ENCODE assay signal across 2 cellular contexts in the genomic region with DNA sequence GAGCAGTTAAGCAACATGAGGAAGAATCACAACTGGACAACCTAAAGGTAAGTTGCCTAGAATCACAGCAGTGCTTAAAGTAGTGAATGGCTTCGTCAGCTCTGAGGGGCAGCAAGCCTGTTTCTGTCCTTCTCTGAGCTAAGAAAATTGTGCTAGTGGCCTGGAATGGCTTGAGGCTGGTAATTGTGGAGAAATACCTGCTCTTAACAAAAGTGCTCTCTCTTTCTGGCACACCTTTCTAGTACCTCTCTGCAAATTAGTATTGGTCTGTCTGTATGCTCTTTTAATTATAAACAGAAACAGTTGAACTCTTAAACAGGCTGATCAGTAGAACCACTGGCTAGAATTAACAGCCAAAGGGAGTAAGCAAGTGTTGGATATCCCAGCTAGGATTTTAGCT.
TF ChIP-seq lines count a peak whose summit lies in the region.

No MANE protein-coding gene starts in this region.

TF ChIP-seq in liver, 16 proteins besides CTCF, POLR2A, EP300 and RAD21:
- TF ChIP-seq, protein P1, sequence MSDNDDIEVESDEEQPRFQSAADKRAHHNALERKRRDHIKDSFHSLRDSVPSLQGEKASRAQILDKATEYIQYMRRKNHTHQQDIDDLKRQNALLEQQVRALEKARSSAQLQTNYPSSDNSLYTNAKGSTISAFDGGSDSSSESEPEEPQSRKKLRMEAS (IDR thresholded peaks at IDR 0.05) = no peak
- no peak for TF ChIP-seq TAF1 (conservative IDR thresholded peaks at IDR 0.05)
- TF ChIP-seq EGR1 (IDR thresholded peaks at IDR 0.05; ENCODE audit: low read depth in 2 of 2) = no peak
- no peak for TF ChIP-seq GABPA (IDR thresholded peaks at IDR 0.05 in 1 of 2, conservative IDR thresholded peaks at IDR 0.05 in 1 of 2)
- TF ChIP-seq, protein P2, sequence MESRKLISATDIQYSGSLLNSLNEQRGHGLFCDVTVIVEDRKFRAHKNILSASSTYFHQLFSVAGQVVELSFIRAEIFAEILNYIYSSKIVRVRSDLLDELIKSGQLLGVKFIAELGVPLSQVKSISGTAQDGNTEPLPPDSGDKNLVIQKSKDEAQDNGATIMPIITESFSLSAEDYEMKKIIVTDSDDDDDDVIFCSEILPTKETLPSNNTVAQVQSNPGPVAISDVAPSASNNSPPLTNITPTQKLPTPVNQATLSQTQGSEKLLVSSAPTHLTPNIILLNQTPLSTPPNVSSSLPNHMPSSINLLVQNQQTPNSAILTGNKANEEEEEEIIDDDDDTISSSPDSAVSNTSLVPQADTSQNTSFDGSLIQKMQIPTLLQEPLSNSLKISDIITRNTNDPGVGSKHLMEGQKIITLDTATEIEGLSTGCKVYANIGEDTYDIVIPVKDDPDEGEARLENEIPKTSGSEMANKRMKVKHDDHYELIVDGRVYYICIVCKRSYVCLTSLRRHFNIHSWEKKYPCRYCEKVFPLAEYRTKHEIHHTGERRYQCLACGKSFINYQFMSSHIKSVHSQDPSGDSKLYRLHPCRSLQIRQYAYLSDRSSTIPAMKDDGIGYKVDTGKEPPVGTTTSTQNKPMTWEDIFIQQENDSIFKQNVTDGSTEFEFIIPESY (IDR thresholded peaks at IDR 0.05) = no peak
- TF ChIP-seq HNF4A (conservative IDR thresholded peaks at IDR 0.05) = no peak
- no peak for TF ChIP-seq JUND (IDR thresholded peaks at IDR 0.05)
- TF ChIP-seq NR2F2 (IDR thresholded peaks at IDR 0.05) = no peak
- no peak for TF ChIP-seq SP1 (IDR thresholded peaks at IDR 0.05)

TF ChIP-seq in HepG2, 621 proteins besides CTCF, POLR2A, EP300 and RAD21:
- TF ChIP-seq HNF4G (IDR thresholded peaks at IDR 0.05; ENCODE audit: borderline replicate concordance, low read depth, low read length) (no peak), HNF4G (CRISPR knock-in tag; IDR thresholded peaks at IDR 0.05; ENCODE audit: borderline replicate concordance, low read depth) (no peak), ARHGAP35 (CRISPR knock-in tag; IDR thresholded peaks at IDR 0.05; ENCODE audit: borderline replicate concordance) (no peak)
